ENCODE assay signal across 1 cellular context in genomic region chr5:180618830-180619562, GRCh38.
A peak's percentile ranks its signal among the peaks of the same experiment; 100 is the strongest.
TF ChIP-seq lines count a peak whose summit lies in the region.

No MANE protein-coding gene starts in this region.

TF ChIP-seq in HepG2, 621 proteins besides CTCF, POLR2A, EP300 and RAD21 (continued from another document):
- TF ChIP-seq ZNF800 (CRISPR knock-in tag; IDR thresholded peaks at IDR 0.05) (peak; percentile 91), IRF2 (CRISPR knock-in tag; IDR thresholded peaks at IDR 0.05) (no peak), TBP (CRISPR knock-in tag; IDR thresholded peaks at IDR 0.05) (no peak)
TF ChIP-seq in HepG2: peak in this region for 3.
